24 cellular contexts compared by ENCODE assay signal in the genomic region with DNA sequence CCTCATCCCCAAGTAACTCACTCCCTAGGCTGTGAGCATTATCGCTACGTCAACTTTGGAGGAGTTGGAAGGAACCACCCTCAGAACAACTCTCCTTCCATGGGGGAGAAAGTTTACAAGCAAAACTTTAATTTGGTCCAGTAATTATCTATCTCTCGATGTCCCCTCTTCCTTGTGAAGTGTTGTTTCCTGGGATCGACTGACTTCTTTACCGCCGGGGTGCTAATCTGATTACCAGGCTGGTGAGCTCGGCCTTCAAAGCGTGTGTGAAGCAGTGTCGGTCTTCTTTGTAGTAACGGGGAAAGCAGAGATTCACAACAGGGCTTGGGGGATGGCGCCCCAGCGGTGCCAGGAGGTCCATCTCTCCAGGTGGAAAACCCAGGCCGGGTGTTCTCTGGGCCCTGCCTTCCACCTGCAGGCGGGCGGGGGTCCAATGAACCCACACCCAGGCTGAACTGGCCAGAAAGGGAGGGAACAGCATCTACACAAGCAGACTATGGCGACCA. TPM values are rescaled to one million over a fixed set of nuclear protein-coding genes. Genes with fewer than 3 reads are reported as not detected.
DNase-seq lines count a peak whose midpoint lies in the region; ATAC-seq and TF ChIP-seq lines count a peak whose summit lies in the region.
"Had no signal": no experiment of that assay in that cellular context is flagged by ENCODE, and none has a peak within 500 bp of the region (broad histone marks: within the 10 kb centered on the region; RNA-seq: fewer than 3 reads in every experiment).

No MANE protein-coding gene starts in this region.

- no peak overlapping the region for H3K9ac ChIP-seq in IMR-90 (ENCODE audit: low read depth, low read length)
- no peak overlapping the region for H3K9ac ChIP-seq in endodermal cell (ENCODE audit: extremely low read depth, low read length, poor library complexity, severe bottlenecking)
- H3K9ac ChIP-seq in mucosa of stomach (ENCODE audit: low read length): peak overlapping the region; percentile 48
- H3K9ac ChIP-seq: GM23248 had no signal

- no peaks in the 10 kb centered on the region for H3K27me3 ChIP-seq in IMR-90 (ENCODE audit: control insufficient read depth, insufficient read depth, low read length)
- peaks cover 100% of the 10 kb centered on the region for H3K27me3 ChIP-seq in endodermal cell (ENCODE audit: control insufficient read depth, insufficient read depth, low read length, poor library complexity, severe bottlenecking)
- H3K27me3 ChIP-seq in mucosa of stomach (ENCODE audit: control insufficient read depth, insufficient read depth, low read length): peaks cover 76% of the 10 kb centered on the region
- H3K27me3 ChIP-seq: SJCRH30 had no signal

- in situ Hi-C loops in IMR-90 (cut with MboI; ENCODE audit: low sequenced_read_pairs): no loop called here

- dilution Hi-C loops in IMR-90 (cut with HindIII; ENCODE audit: low sequenced_read_pairs, unreplicated experiment): no loop called here

- no peak overlapping the region for H3K56ac ChIP-seq in IMR-90 (ENCODE audit: extremely low read depth, insufficient read depth, low read length)

- TF ChIP-seq CTCF in IMR-90 (conservative IDR thresholded peaks at IDR 0.05; ENCODE audit: low read depth, low read length): no peak
- TF ChIP-seq CTCF in endodermal cell (conservative IDR thresholded peaks at IDR 0.05): no peak

- H4K91ac ChIP-seq in IMR-90 (ENCODE audit: insufficient read depth, low read depth, low read length): peak overlapping the region; percentile 8; the same call in 1 of the 2 replicates

- H3K79me1 ChIP-seq in IMR-90 (ENCODE audit: low read depth in 1 of 2, low read length in 2 of 2): peaks cover 15 to 61% of the 10 kb centered on the region in 2 experiments

- no peak overlapping the region for H3K4me3 Mint-ChIP-seq in endodermal cell
- H3K4me3 Mint-ChIP-seq in stimulated activated naive B cell treated with anti-CD40 and anti-IgM and Interleukin-4, amounts not matched to agents 10 μg/mL and 1 μg/mL and 100 μg/mL, for 72 hours: peak overlapping the region in 1 of 2 donors; percentile 50
- H3K4me3 Mint-ChIP-seq: effector memory CD8-positive, alpha-beta T cell had no signal

- H3K27ac ChIP-seq in IMR-90 (ENCODE audit: insufficient read depth, low read length) (no peak overlapping the region), endodermal cell (ENCODE audit: low read depth, low read length) (no peak overlapping the region)
- H3K27ac ChIP-seq: body of pancreas, GM23248, right atrium auricular region, SJCRH30 had no signal

- no peak overlapping the region for H2BK15ac ChIP-seq in IMR-90 (ENCODE audit: low read depth, low read length)

- H3K9me3 ChIP-seq in IMR-90 (ENCODE audit: control insufficient read depth, insufficient read depth, low read length) (no peaks in the 10 kb centered on the region), endodermal cell (ENCODE audit: control insufficient read depth, low read length) (no peaks in the 10 kb centered on the region), mucosa of stomach (ENCODE audit: control insufficient read depth, low read length) (no peaks in the 10 kb centered on the region)
- H3K9me3 ChIP-seq: body of pancreas, MG63, right atrium auricular region, SJCRH30 had no signal

- H3K4me2 ChIP-seq in IMR-90 (ENCODE audit: low read depth, low read length): no peak overlapping the region

- no peak for DNase-seq in IMR-90
- peak; percentile 76 for DNase-seq in endodermal cell
- DNase-seq in stimulated activated naive B cell treated with anti-CD40 and anti-IgM and Interleukin-4, amounts not matched to agents 10 μg/mL and 1 μg/mL and 100 μg/mL, for 72 hours: no peak
- no peak for DNase-seq in DMS 273 treated with DMSO at 0.1 percent for 48 hours (lab: John Stamatoyannopoulos, UW)
- DNase-seq in GDM1 (lab: John Stamatoyannopoulos, UW): no peak
- no peak for DNase-seq in NCI-H2081 treated with DMSO at 0.1 percent for 48 hours (lab: John Stamatoyannopoulos, UW)
- DNase-seq: activated CD4-positive, alpha-beta T cell treated with anti-CD3 and anti-CD28 coated beads, Interleukin-2, amount 50 U/mL, for 1 hour; body of pancreas; C1 segment of cervical spinal cord; Calu3; effector memory CD8-positive, alpha-beta T cell; glutamatergic neuron; GM23248; MG63; NCI-H1417; NCI-H2107; NCI-H446 treated with DMSO at 0.1 percent for 48 hours; NK-92 treated with Interleukin-12 subunit alpha and Interleukin-12 subunit beta, amount 100 ng/mL, for 24 hours; nucleus accumbens; SJCRH30 had no signal

- H4K5ac ChIP-seq in IMR-90 (ENCODE audit: low read depth, low read length): no peak overlapping the region

- no peak overlapping the region for H3K27ac Mint-ChIP-seq in endodermal cell
- peak overlapping the region; percentile 89 for H3K27ac Mint-ChIP-seq in stimulated activated naive B cell treated with anti-CD40 and anti-IgM and Interleukin-4, amounts not matched to agents 10 μg/mL and 1 μg/mL and 100 μg/mL, for 72 hours
- H3K27ac Mint-ChIP-seq: effector memory CD8-positive, alpha-beta T cell had no signal

- peaks cover 36% of the 10 kb centered on the region for H3K9me1 ChIP-seq in IMR-90 (ENCODE audit: insufficient read depth, low read length)

- ATAC-seq in IMR-90 (ENCODE audit: low read depth): no peak
- no peak for ATAC-seq in stimulated activated naive B cell treated with anti-CD40 and anti-IgM and Interleukin-4, amounts not matched to agents 10 μg/mL and 1 μg/mL and 100 μg/mL, for 72 hours (replicated peaks)
- ATAC-seq in HG03460 (IDR thresholded peaks at IDR 0.05; ENCODE audit: unreplicated experiment): no peak
- ATAC-seq: body of pancreas; effector memory CD8-positive, alpha-beta T cell had no signal

- CTCF ChIA-PET in IMR-90 (lab: Yijun Ruan, JAX): no interaction called here

- no peak overlapping the region for H2BK20ac ChIP-seq in IMR-90 (ENCODE audit: low read depth, low read length)

- TF ChIP-seq RAD21 in IMR-90 (IDR thresholded peaks at IDR 0.05; ENCODE audit: low read length): no peak

- H4K20me1 ChIP-seq in IMR-90 (ENCODE audit: insufficient read depth, low read length): peaks cover 96% of the 10 kb centered on the region

- WGBS in IMR-90 (ENCODE audit: extremely low coverage in 2 of 2, insufficient read length in 1 of 2), 2 experiments: 100% methylated on average over 4 of the region's 16 CpGs; no CpG with 5 or more reads in 1 of the 2 experiments
- 2 to 3% methylated on average over 10 to 16 of the region's 16 CpGs for WGBS in endodermal cell (ENCODE audit: insufficient coverage in 1 of 2, insufficient read length in 1 of 2), 2 experiments

- H3K27me3 Mint-ChIP-seq in endodermal cell (ENCODE audit: insufficient read depth): peaks cover 99% of the 10 kb centered on the region
- peaks cover 65 to 91% of the 10 kb centered on the region in 2 donors for H3K27me3 Mint-ChIP-seq in stimulated activated naive B cell treated with anti-CD40 and anti-IgM and Interleukin-4, amounts not matched to agents 10 μg/mL and 1 μg/mL and 100 μg/mL, for 72 hours

- no peaks in the 10 kb centered on the region for H3K36me3 Mint-ChIP-seq in endodermal cell (ENCODE audit: low read depth)
- peaks cover 0 to 4% of the 10 kb centered on the region in 2 donors for H3K36me3 Mint-ChIP-seq in stimulated activated naive B cell treated with anti-CD40 and anti-IgM and Interleukin-4, amounts not matched to agents 10 μg/mL and 1 μg/mL and 100 μg/mL, for 72 hours

- no peak for TF ChIP-seq POLR2A in IMR-90 (IDR thresholded peaks at IDR 0.05; ENCODE audit: low read depth, low read length)

- intact Hi-C loops in IMR-90 (cut with micrococcal nuclease): no loop called here

- no peak overlapping the region for H3K4me3 ChIP-seq in IMR-90 (ENCODE audit: insufficient read depth, low read depth, low read length)
- H3K4me3 ChIP-seq in endodermal cell (ENCODE audit: low read length): no peak overlapping the region
- no peak overlapping the region for H3K4me3 ChIP-seq in mucosa of stomach (ENCODE audit: low read length)
- H3K4me3 ChIP-seq: body of pancreas, GM23248, MG63, right atrium auricular region had no signal

- H2BK120ac ChIP-seq in IMR-90 (ENCODE audit: low read depth, low read length): peak overlapping the region; percentile 17; the same call in 1 of the 2 replicates

- H2AFZ ChIP-seq in IMR-90 (replicated peaks; ENCODE audit: low read length, poor library complexity): no peak overlapping the region
- H2AFZ ChIP-seq: GM23248 had no signal

- H2BK5ac ChIP-seq in IMR-90 (ENCODE audit: low read depth, low read length, poor library complexity, severe bottlenecking): no peak overlapping the region

- BruUV-seq in IMR-90 (replicated peaks; lab: Mats Ljungman, UMichigan): no TSS peak

- peak overlapping the region; percentile 20 for H3K4ac ChIP-seq in IMR-90 (ENCODE audit: low read depth, low read length)

- POLR2A ChIA-PET in IMR-90 (lab: Charles Lee; ENCODE audit: unreplicated experiment): no interaction called here

- peaks cover 66% of the 10 kb centered on the region for H3K36me3 ChIP-seq in IMR-90 (ENCODE audit: control insufficient read depth, insufficient read depth, low read length)
- no peaks in the 10 kb centered on the region for H3K36me3 ChIP-seq in endodermal cell (ENCODE audit: control insufficient read depth, insufficient read depth, low read length)
- no peaks in the 10 kb centered on the region for H3K36me3 ChIP-seq in mucosa of stomach (ENCODE audit: control insufficient read depth, insufficient read depth, low read length)
- H3K36me3 ChIP-seq: right atrium auricular region, SJCRH30 had no signal

- H3K14ac ChIP-seq in IMR-90 (replicated peaks; ENCODE audit: low read depth, low read length): 0 out of 2 replicates have a peak overlapping the region, but pooled peaks have one; percentile 20

- no peaks in the 10 kb centered on the region for H3K9me3 Mint-ChIP-seq in endodermal cell
- no peaks in the 10 kb centered on the region for H3K9me3 Mint-ChIP-seq in stimulated activated naive B cell treated with anti-CD40 and anti-IgM and Interleukin-4, amounts not matched to agents 10 μg/mL and 1 μg/mL and 100 μg/mL, for 72 hours
- H3K9me3 Mint-ChIP-seq: effector memory CD8-positive, alpha-beta T cell had no signal

- H4K8ac ChIP-seq in IMR-90 (ENCODE audit: low read depth in 2 of 2, low read length in 2 of 2): peak overlapping the region; percentile 8 to 12; a peak in 2 of 4 replicates

- peak overlapping the region; percentile 8; the same call in 1 of the 2 replicates for H3K23ac ChIP-seq in IMR-90 (ENCODE audit: low read depth, low read length)

- no peak overlapping the region for H3K18ac ChIP-seq in IMR-90 (ENCODE audit: low read depth, low read length)

- H3K4me1 Mint-ChIP-seq in endodermal cell: peaks cover 24% of the 10 kb centered on the region
- H3K4me1 Mint-ChIP-seq in stimulated activated naive B cell treated with anti-CD40 and anti-IgM and Interleukin-4, amounts not matched to agents 10 μg/mL and 1 μg/mL and 100 μg/mL, for 72 hours: peaks cover 6 to 14% of the 10 kb centered on the region in 2 donors

- H3K4me1 ChIP-seq in IMR-90 (ENCODE audit: control insufficient read depth, insufficient read depth, low read length) (peaks cover 54% of the 10 kb centered on the region), endodermal cell (ENCODE audit: control insufficient read depth, insufficient read depth, low read length) (peaks cover 13% of the 10 kb centered on the region), mucosa of stomach (ENCODE audit: control insufficient read depth, insufficient read depth, low read length) (peaks cover 9% of the 10 kb centered on the region)

- no peak overlapping the region for H2AK9ac ChIP-seq in IMR-90 (replicated peaks; ENCODE audit: low read depth, low read length, poor library complexity)

- H2AK5ac ChIP-seq in IMR-90 (ENCODE audit: low read depth, low read length): no peak overlapping the region; the same call in 1 of the 2 replicates

RNA-seq across cellular contexts. Expression of gene FOXF1, which starts 14.5 kb away (rescaled TPM):
- total RNA-seq in IMR-90 (2012; rRNA removed) (2.7 and 4.2 TPM in 2 replicates), endodermal cell (not detected)
- polyA plus RNA-seq in IMR-90 (2012; rRNA removed): 33.0 and 34.5 TPM in 2 replicates
- polyA plus RNA-seq in IMR-90 (2012; cell fraction: cytosol; rRNA removed): 33.7 and 84.8 TPM in 2 replicates
- polyA plus RNA-seq in IMR-90 (2012; cell fraction: nucleus; rRNA removed; ENCODE audit: low replicate concordance): 98.2 and 101 TPM in 2 replicates
- polyA plus RNA-seq in endodermal cell (2013, experiment 1 of 2): 0.11 TPM
- 0.08 TPM for polyA plus RNA-seq in endodermal cell (2013, experiment 2 of 2)
- total RNA-seq: Calu3; T-helper 1 cell treated with Interleukin-12 subunit alpha and Interleukin-12 subunit beta and Interleukin-4 antibody, amounts not matched to agents 30 ng/mL and 1 ng/mL, for 36 hours had no signal

RNA-seq across cellular contexts. Expression of gene MTHFSD, which starts 59.2 kb away (rescaled TPM):
- total RNA-seq in IMR-90 (2012; rRNA removed) (7.8 and 8.2 TPM in 2 replicates), endodermal cell (10 to 100 TPM; 15.0 to 25.8 TPM)
- polyA plus RNA-seq in IMR-90 (2012; rRNA removed): 13.7 and 16.8 TPM in 2 replicates
- 5.6 and 7.9 TPM in 2 replicates for polyA plus RNA-seq in IMR-90 (2012; cell fraction: cytosol; rRNA removed)
- 71.8 and 97.1 TPM in 2 replicates for polyA plus RNA-seq in IMR-90 (2012; cell fraction: nucleus; rRNA removed; ENCODE audit: low replicate concordance)
- polyA plus RNA-seq in endodermal cell (2013, experiment 1 of 2): 24.2 TPM
- 22.7 TPM for polyA plus RNA-seq in endodermal cell (2013, experiment 2 of 2)
